1 cellular context compared by ENCODE assay signal in the genomic region with DNA sequence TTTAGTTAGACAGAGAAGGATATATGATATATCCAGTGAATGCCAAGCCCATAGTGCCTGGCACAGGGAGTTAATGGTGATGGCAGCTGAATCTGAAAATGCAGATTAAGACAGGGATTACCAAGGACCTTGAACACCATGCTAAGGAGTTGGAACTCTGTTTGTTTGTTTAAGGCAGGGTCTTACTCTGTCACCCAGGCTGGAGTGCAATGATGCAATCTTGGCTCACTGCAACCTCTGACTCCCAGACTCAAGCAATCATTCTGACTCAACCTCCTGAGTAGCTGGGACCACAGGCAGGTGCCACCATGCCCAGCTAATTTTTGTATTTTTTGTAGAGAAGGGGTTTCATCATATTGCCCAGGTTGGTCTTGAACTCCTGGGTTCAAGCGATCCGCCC.
TF ChIP-seq lines count a peak whose summit lies in the region.

No MANE protein-coding gene starts in this region.

TF ChIP-seq in SK-N-SH treated with all-trans-retinoic acid at 6 μM for 48 hours, 23 proteins besides CTCF, POLR2A, EP300 and RAD21 (continued from another document):
- TF ChIP-seq CREB5 (CRISPR knock-in tag; IDR thresholded peaks at IDR 0.05; ENCODE audit: low read depth), result no peak
- no peak for TF ChIP-seq SNAI2 (CRISPR knock-in tag; IDR thresholded peaks at IDR 0.05)
- TF ChIP-seq PATZ1 (CRISPR knock-in tag; IDR thresholded peaks at IDR 0.05; ENCODE audit: borderline replicate concordance), result no peak
- TF ChIP-seq, protein P1, sequence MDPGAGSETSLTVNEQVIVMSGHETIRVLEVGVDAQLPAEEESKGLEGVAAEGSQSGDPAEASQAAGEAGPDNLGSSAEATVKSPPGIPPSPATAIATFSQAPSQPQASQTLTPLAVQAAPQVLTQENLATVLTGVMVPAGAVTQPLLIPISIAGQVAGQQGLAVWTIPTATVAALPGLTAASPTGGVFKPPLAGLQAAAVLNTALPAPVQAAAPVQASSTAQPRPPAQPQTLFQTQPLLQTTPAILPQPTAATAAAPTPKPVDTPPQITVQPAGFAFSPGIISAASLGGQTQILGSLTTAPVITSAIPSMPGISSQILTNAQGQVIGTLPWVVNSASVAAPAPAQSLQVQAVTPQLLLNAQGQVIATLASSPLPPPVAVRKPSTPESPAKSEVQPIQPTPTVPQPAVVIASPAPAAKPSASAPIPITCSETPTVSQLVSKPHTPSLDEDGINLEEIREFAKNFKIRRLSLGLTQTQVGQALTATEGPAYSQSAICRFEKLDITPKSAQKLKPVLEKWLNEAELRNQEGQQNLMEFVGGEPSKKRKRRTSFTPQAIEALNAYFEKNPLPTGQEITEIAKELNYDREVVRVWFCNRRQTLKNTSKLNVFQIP (CRISPR knock-in tag; IDR thresholded peaks at IDR 0.05; ENCODE audit: borderline replicate concordance, low read depth), result no peak
- no peak for TF ChIP-seq RARB (CRISPR knock-in tag; IDR thresholded peaks at IDR 0.05)
